32 cellular contexts compared by ENCODE assay signal in the genomic region with DNA sequence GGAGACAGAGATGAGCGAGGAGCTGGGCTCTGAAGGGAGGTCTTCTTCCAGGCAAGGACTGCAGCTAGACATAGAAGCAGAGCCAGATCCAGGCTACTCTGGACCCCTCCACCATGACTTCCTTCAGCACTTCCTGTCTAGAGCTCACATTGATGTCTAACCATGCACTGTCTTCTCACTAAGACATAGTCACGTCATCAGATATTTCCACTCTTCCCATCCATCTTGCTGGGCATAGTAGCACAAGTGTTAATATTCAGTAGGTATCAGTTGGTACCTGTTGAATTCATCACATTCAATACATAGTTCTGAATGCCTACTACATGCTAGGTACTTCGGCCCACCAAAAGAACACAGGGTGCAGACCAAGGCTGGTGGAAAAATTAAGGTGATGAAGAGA. TPM values are rescaled to one million over a fixed set of nuclear protein-coding genes. Genes with fewer than 3 reads are reported as not detected.
DNase-seq lines count a peak whose midpoint lies in the region; ATAC-seq and TF ChIP-seq lines count a peak whose summit lies in the region.
"Had no signal": no experiment of that assay in that cellular context is flagged by ENCODE, and none has a peak within 500 bp of the region (broad histone marks: within the 10 kb centered on the region; RNA-seq: fewer than 3 reads in every experiment).

No MANE protein-coding gene starts in this region.

- H3K27me3 ChIP-seq in GM06990 (replicated peaks; ENCODE audit: control insufficient read depth, insufficient read depth, low read length) (no peaks in the 10 kb centered on the region), osteoblast (ENCODE audit: insufficient read depth, low read length) (no peaks in the 10 kb centered on the region)
- H3K27me3 ChIP-seq: brain microvascular endothelial cell, ovary, upper lobe of right lung had no signal

- H3K27me3 Mint-ChIP-seq in activated T-cell treated with anti-CD3 and anti-CD28 coated beads, Interleukin-2, amount 50 U/mL, for 24 hours: no peaks in the 10 kb centered on the region
- H3K27me3 Mint-ChIP-seq in memory B cell: no peaks in the 10 kb centered on the region

- H3K79me2 ChIP-seq in OCI-LY7 (ENCODE audit: insufficient read depth, low read depth, low read length): peaks cover 67% of the 10 kb centered on the region
- H3K79me2 ChIP-seq in osteoblast (ENCODE audit: insufficient read depth, low read length): no peaks in the 10 kb centered on the region

- CTCF ChIA-PET in OCI-LY7 (lab: Charles Lee; ENCODE audit: unreplicated experiment): interaction anchor here (0.9 to 1.7 kb wide), 2 partner anchors 17 to 34 kb away, joined by 4 to 6 read pairs; no protein-coding TSS in a partner anchor

- H3K9me3 ChIP-seq in OCI-LY7 (ENCODE audit: low read length) (peaks cover 11% of the 10 kb centered on the region; the same call in 1 of the 2 replicates), osteoblast (ENCODE audit: low read depth, low read length) (no peaks in the 10 kb centered on the region)
- H3K9me3 ChIP-seq: HAP-1, SJCRH30, upper lobe of right lung had no signal

- POLR2A ChIA-PET in OCI-LY7 (lab: Charles Lee): interaction anchor here (0.8 to 7.6 kb wide), 6 partner anchors 8 to 111 kb away, joined by 3 to 203 read pairs (median 6); a partner anchor contains a TSS

- no peaks in the 10 kb centered on the region for H3K36me3 Mint-ChIP-seq in activated T-cell treated with anti-CD3 and anti-CD28 coated beads, Interleukin-2, amount 50 U/mL, for 24 hours (ENCODE audit: low read depth)
- H3K36me3 Mint-ChIP-seq in memory B cell: peaks cover 22% of the 10 kb centered on the region

- BruUV-seq in OCI-LY7 (replicated peaks; lab: Mats Ljungman, UMichigan): no TSS peak

- H4K20me1 ChIP-seq in OCI-LY7 (ENCODE audit: insufficient read depth, low read length): no peaks in the 10 kb centered on the region
- no peaks in the 10 kb centered on the region for H4K20me1 ChIP-seq in osteoblast (ENCODE audit: insufficient read depth, low read length)

- H2AFZ ChIP-seq in OCI-LY7 (ENCODE audit: low read length) (no peak overlapping the region; the same call in 1 of the 2 replicates), osteoblast (ENCODE audit: low read length) (no peak overlapping the region)

- H3K27ac Mint-ChIP-seq in activated T-cell treated with anti-CD3 and anti-CD28 coated beads, Interleukin-2, amount 50 U/mL, for 24 hours: peak overlapping the region; percentile 6
- peak overlapping the region; percentile 99 for H3K27ac Mint-ChIP-seq in memory B cell
- H3K27ac Mint-ChIP-seq: activated T-cell treated with anti-CD3 and anti-CD28 coated beads, Interleukin-2, amount 50 U/mL, for 72 hours; nephron progenitor cell had no signal

- TF ChIP-seq CTCF in GM06990 (IDR thresholded peaks at IDR 0.05; ENCODE audit: insufficient read depth, low read length, poor library complexity, severe bottlenecking): no peak
- TF ChIP-seq CTCF in OCI-LY7 (conservative IDR thresholded peaks at IDR 0.05; ENCODE audit: low read length): no peak
- TF ChIP-seq CTCF in osteoblast (IDR thresholded peaks at IDR 0.05; ENCODE audit: extremely low read depth, low read depth, low read length): no peak

- H3K4me1 ChIP-seq in OCI-LY7 (ENCODE audit: insufficient read depth, low read length, poor library complexity, severe bottlenecking) (peaks cover 84% of the 10 kb centered on the region), osteoblast (ENCODE audit: insufficient read depth, low read length) (peaks cover 4% of the 10 kb centered on the region)
- H3K4me1 ChIP-seq: HAP-1, SJCRH30 had no signal

- peaks cover 8% of the 10 kb centered on the region for H3K36me3 ChIP-seq in GM06990 (ENCODE audit: control insufficient read depth, insufficient read depth, low read length)
- peaks cover 46% of the 10 kb centered on the region for H3K36me3 ChIP-seq in OCI-LY7 (ENCODE audit: insufficient read depth, low read length)
- H3K36me3 ChIP-seq in osteoblast (ENCODE audit: insufficient read depth, low read length): no peaks in the 10 kb centered on the region
- H3K36me3 ChIP-seq: brain microvascular endothelial cell, HAP-1, ovary, SJCRH30, upper lobe of right lung had no signal

- H3K4me2 ChIP-seq in OCI-LY7 (ENCODE audit: low read length): peak overlapping the region; percentile 95
- H3K4me2 ChIP-seq in osteoblast (ENCODE audit: insufficient read depth, low read length): no peak overlapping the region

- no peak overlapping the region for H3K4me3 Mint-ChIP-seq in activated T-cell treated with anti-CD3 and anti-CD28 coated beads, Interleukin-2, amount 50 U/mL, for 24 hours
- peak overlapping the region; percentile 99 for H3K4me3 Mint-ChIP-seq in memory B cell
- H3K4me3 Mint-ChIP-seq: activated T-cell treated with anti-CD3 and anti-CD28 coated beads, Interleukin-2, amount 50 U/mL, for 72 hours; nephron progenitor cell had no signal

- ATAC-seq in memory B cell (ENCODE audit: low read depth): no peak
- ATAC-seq: activated T-cell treated with anti-CD3 and anti-CD28 coated beads, Interleukin-2, amount 50 U/mL, for 72 hours; upper lobe of right lung had no signal

- H3K9me3 Mint-ChIP-seq in activated T-cell treated with anti-CD3 and anti-CD28 coated beads, Interleukin-2, amount 50 U/mL, for 24 hours: peaks cover 2% of the 10 kb centered on the region
- no peaks in the 10 kb centered on the region for H3K9me3 Mint-ChIP-seq in memory B cell

- H3K9me2 ChIP-seq in OCI-LY7 (ENCODE audit: insufficient read depth, low read length): no peaks in the 10 kb centered on the region

- H3K4me1 Mint-ChIP-seq in activated T-cell treated with anti-CD3 and anti-CD28 coated beads, Interleukin-2, amount 50 U/mL, for 24 hours (ENCODE audit: low read depth): peaks cover 70% of the 10 kb centered on the region
- H3K4me1 Mint-ChIP-seq in memory B cell: peaks cover 76% of the 10 kb centered on the region

- no peak for DNase-seq in activated T-cell treated with anti-CD3 and anti-CD28 coated beads, Interleukin-2, amount 50 U/mL, for 24 hours
- no peak for DNase-seq in activated T-cell treated with anti-CD3 and anti-CD28 coated beads for 4 hours
- no peak for DNase-seq in GM06990 (ENCODE audit: extremely low read depth, insufficient read length)
- peak; percentile 52 for DNase-seq in OCI-LY7 (ENCODE audit: low spot score)
- DNase-seq in memory B cell (ENCODE audit: low spot score in 2 of 2): no peak
- DNase-seq in HT-29 (ENCODE audit: low spot score): no peak
- DNase-seq in osteoblast (ENCODE audit: insufficient read length, low spot score, missing footprints): no peak
- no peak for DNase-seq in NCI-H1092 treated with DMSO at 0.1 percent for 48 hours (lab: John Stamatoyannopoulos, UW)
- DNase-seq: activated naive CD4-positive, alpha-beta T cell; activated T-cell treated with anti-CD3 and anti-CD28 coated beads, Interleukin-2, amount 50 U/mL, for 72 hours; amniotic stem cell; brain microvascular endothelial cell; Calu3; effector CD8-positive, alpha-beta T cell; erythroblast; glutamatergic neuron; KG1; MM.1S; NCI-H1417; NCI-H2081 treated with DMSO at 0.1 percent for 48 hours; NCI-H226; nephron progenitor cell; ovary; retina; SJCRH30; small intestine; stimulated activated CD4-positive, alpha-beta T cell treated with anti-CD3 and anti-CD28 coated beads, Interleukin-2, amount 100 ng/mL, for 24 hours; substantia nigra; upper lobe of right lung had no signal

- intact Hi-C loops in OCI-LY7 (cut with micrococcal nuclease; ENCODE audit: unreplicated experiment): no loop called here

- H3K4me3 ChIP-seq in GM06990 (replicated peaks; ENCODE audit: low read depth, low read length) (peak overlapping the region; percentile 79), OCI-LY7 (ENCODE audit: low read depth, low read length, poor library complexity, severe bottlenecking) (peak overlapping the region; percentile 75), osteoblast (ENCODE audit: insufficient read depth, low read length) (no peak overlapping the region)
- H3K4me3 ChIP-seq: HAP-1, ovary, SJCRH30, upper lobe of right lung had no signal

- H3K27ac ChIP-seq in OCI-LY7 (ENCODE audit: low read depth, low read length, poor library complexity, severe bottlenecking) (peak overlapping the region; percentile 99), osteoblast (ENCODE audit: low read depth, low read length) (no peak overlapping the region)
- H3K27ac ChIP-seq: brain microvascular endothelial cell, ovary, SJCRH30, upper lobe of right lung had no signal

RNA-seq across cellular contexts. Expression of a gene that starts 2.9 kb away (rescaled TPM):
- 175 and 207 TPM in 2 replicates for total RNA-seq in OCI-LY7 (2014; rRNA removed; shearing (Covaris generic))
- total RNA-seq in OCI-LY7 (2022): 140 TPM in 2 replicates
- 8.5 and 9.0 TPM in 2 replicates for total RNA-seq in HT-29 (2014; rRNA removed; shearing (Covaris generic))
- 9.0 and 20.0 TPM in 2 replicates for total RNA-seq in osteoblast

RNA-seq across cellular contexts. Expression of a gene that starts 9.2 kb away (rescaled TPM):
- 85.1 and 98.0 TPM in 2 replicates for total RNA-seq in OCI-LY7 (2014; rRNA removed; shearing (Covaris generic))
- total RNA-seq in OCI-LY7 (2022) (77.0 and 78.5 TPM in 2 replicates), osteoblast (2.2 and 8.3 TPM in 2 replicates)
- 2.1 and 3.3 TPM in 2 replicates for total RNA-seq in HT-29 (2014; rRNA removed; shearing (Covaris generic))
- total RNA-seq: SJCRH30 had no signal

RNA-seq across cellular contexts. Expression of a gene that starts 18.4 kb away (rescaled TPM):
- total RNA-seq in OCI-LY7 (2014; rRNA removed; shearing (Covaris generic)): 236 and 237 TPM in 2 replicates
- total RNA-seq in OCI-LY7 (2022) (326 and 361 TPM in 2 replicates), osteoblast (116 and 119 TPM in 2 replicates)
- total RNA-seq in HT-29 (2014; rRNA removed; shearing (Covaris generic)): 144 and 147 TPM in 2 replicates

RNA-seq across cellular contexts. Expression of a gene that starts 59.4 kb away (rescaled TPM):
- total RNA-seq in OCI-LY7 (2014; rRNA removed; shearing (Covaris generic)): 60.3 and 78.3 TPM in 2 replicates
- total RNA-seq in OCI-LY7 (2022) (55.0 and 65.4 TPM in 2 replicates), osteoblast (under 0.01 and 2.4 TPM in 2 replicates)
- 0.03 and 0.23 TPM in 2 replicates for total RNA-seq in HT-29 (2014; rRNA removed; shearing (Covaris generic))
- total RNA-seq: HT1080, RPMI7951 had no signal
